In the genomic region with DNA sequence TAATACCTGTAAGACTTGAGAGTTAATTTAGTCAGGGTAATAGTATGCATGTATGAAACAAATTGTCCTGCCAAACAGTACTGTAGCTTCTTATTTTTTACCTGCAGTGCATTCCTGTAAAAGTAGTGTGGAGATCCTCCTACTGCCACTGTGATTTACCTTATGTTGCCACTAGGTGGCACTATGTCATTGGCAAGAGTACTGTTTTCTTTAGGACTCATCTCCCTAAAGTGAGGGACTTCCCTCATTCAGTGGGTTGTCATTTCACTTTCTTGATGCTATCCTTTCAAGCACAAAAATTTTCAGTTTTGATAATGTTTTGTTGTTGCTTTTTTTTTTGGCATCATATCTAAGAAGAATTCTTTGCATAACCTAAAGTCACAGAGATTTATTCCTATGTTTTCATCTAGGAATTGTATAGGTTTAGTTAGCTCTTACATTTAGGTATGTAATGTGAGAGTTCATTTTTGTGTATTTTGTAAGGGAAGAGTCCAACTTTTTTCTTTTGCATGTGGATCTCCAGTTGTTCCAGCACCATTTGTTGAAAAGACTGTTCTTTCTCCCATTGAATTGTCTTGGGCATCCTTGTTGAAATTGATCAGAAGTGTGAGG, we compare ENCODE assay signal across 8 cellular contexts.
DNase-seq lines count a peak whose midpoint lies in the region; ATAC-seq, FAIRE-seq and TF ChIP-seq lines count a peak whose summit lies in the region.

No MANE protein-coding gene starts in this region.

- ATAC-seq in HG02981 (IDR thresholded peaks at IDR 0.05; ENCODE audit: unreplicated experiment) = peak; percentile 46

- FAIRE-seq in GM12891 (lab: Jason Lieb, UNC) = peak; percentile 93

- peak; percentile 57 for DNase-seq in A172 (ENCODE audit: low spot score)
- peak; percentile 40 for DNase-seq in GM12891 (ENCODE audit: insufficient read length, low spot score)
- DNase-seq in NCI-H2171 treated with DMSO at 0.1 percent for 48 hours (lab: John Stamatoyannopoulos, UW) = peak; percentile 79
- DNase-seq in dedifferentiated amniotic fluid mesenchymal stem cell (ENCODE audit: extremely low spot score) = peak; percentile 73
- DNase-seq in lung microvascular endothelial cell (ENCODE audit: low read depth in 2 of 2) = peak; percentile 81 to 88
- DNase-seq in stimulated activated CD8-positive, alpha-beta memory T cell treated with anti-CD3 and anti-CD28 coated beads, Interleukin-7, amount 100 ng/mL, for 1 hour (ENCODE audit: low read depth in 2 of 2) = peak; percentile 19 to 22

- peak overlapping the region; percentile 14; the same call in 1 of the 2 replicates for H3K27ac ChIP-seq in VCaP

- TF ChIP-seq POLR2A in GM12891 (IDR thresholded peaks at IDR 0.05; ENCODE audit: low read depth, low read length) = no peak

- peak; percentile 97 for TF ChIP-seq CTCF in VCaP (conservative IDR thresholded peaks at IDR 0.05)

TF ChIP-seq in GM12891, 5 proteins besides CTCF, POLR2A, EP300 and RAD21:
- TF ChIP-seq PAX5 (IDR thresholded peaks at IDR 0.05; ENCODE audit: insufficient read depth, low read length, severe bottlenecking) (no peak), SPI1 (IDR thresholded peaks at IDR 0.05; ENCODE audit: low read depth, low read length) (peak; percentile 27; the same call in 1 of the 2 replicates)

Comparison
In these comparisons a context has a peak if more than half of its experiments do, and no peak if none do; other contexts are left out.
1. Peak in every context shown above with its lines: DNase-seq, ATAC-seq and H3K27ac ChIP-seq.
2. DNase-seq: peak in every context shown above with its lines; median percentile 84 in lung microvascular endothelial cell; 79 in NCI-H2171 treated with DMSO at 0.1 percent for 48 hours; 73 in dedifferentiated amniotic fluid mesenchymal stem cell; 57 in A172; 40 in GM12891; 20 in stimulated activated CD8-positive, alpha-beta memory T cell treated with anti-CD3 and anti-CD28 coated beads, Interleukin-7, amount 100 ng/mL, for 1 hour.